ENCODE assay signal across 13 cellular contexts in genomic region chr13:73578251-73578875, GRCh38.
"Had no signal": no experiment of that assay in that cellular context is flagged by ENCODE, and none has a peak within 500 bp of the region (broad histone marks: within the 10 kb centered on the region; RNA-seq: fewer than 3 reads in every experiment).

No MANE protein-coding gene starts in this region.

- ATAC-seq: activated CD8-positive, alpha-beta T cell treated with anti-CD3 and anti-CD28 coated beads, Interleukin-2, amount 10 ng/mL, durations not matched to agents 7 days and 5 days; esophagus mucosa; foreskin keratinocyte; natural killer cell; stimulated activated naive CD8-positive, alpha-beta T cell treated with anti-CD3 and anti-CD28 coated beads, Interleukin-15, Interleukin-2, amounts not matched to agents 100 U/mL and 50 U/mL, for 24 hours had no signal

- DNase-seq: activated B cell treated with CpG ODN at 0.5 μM for 24 hours; activated CD4-positive, alpha-beta T cell treated with anti-CD3 and anti-CD28 coated beads for 48 hours; activated CD8-positive, alpha-beta memory T cell treated with anti-CD3 and anti-CD28 coated beads, Interleukin-2, amount 50 U/mL, for 48 hours; activated CD8-positive, alpha-beta T cell treated with anti-CD3 and anti-CD28 coated beads, Interleukin-2, amount 10 ng/mL, durations not matched to agents 7 days and 5 days; activated naive CD8-positive, alpha-beta T cell treated with anti-CD3 and anti-CD28 coated beads for 36 hours; aorta; foreskin keratinocyte; immature natural killer cell; mesendoderm; natural killer cell; posterior cingulate gyrus; stimulated activated naive CD8-positive, alpha-beta T cell treated with anti-CD3 and anti-CD28 coated beads, Interleukin-15, Interleukin-2, amounts not matched to agents 100 U/mL and 50 U/mL, for 24 hours had no signal
